Comparison of ENCODE assay signal across 8 cellular contexts in the genomic region with DNA sequence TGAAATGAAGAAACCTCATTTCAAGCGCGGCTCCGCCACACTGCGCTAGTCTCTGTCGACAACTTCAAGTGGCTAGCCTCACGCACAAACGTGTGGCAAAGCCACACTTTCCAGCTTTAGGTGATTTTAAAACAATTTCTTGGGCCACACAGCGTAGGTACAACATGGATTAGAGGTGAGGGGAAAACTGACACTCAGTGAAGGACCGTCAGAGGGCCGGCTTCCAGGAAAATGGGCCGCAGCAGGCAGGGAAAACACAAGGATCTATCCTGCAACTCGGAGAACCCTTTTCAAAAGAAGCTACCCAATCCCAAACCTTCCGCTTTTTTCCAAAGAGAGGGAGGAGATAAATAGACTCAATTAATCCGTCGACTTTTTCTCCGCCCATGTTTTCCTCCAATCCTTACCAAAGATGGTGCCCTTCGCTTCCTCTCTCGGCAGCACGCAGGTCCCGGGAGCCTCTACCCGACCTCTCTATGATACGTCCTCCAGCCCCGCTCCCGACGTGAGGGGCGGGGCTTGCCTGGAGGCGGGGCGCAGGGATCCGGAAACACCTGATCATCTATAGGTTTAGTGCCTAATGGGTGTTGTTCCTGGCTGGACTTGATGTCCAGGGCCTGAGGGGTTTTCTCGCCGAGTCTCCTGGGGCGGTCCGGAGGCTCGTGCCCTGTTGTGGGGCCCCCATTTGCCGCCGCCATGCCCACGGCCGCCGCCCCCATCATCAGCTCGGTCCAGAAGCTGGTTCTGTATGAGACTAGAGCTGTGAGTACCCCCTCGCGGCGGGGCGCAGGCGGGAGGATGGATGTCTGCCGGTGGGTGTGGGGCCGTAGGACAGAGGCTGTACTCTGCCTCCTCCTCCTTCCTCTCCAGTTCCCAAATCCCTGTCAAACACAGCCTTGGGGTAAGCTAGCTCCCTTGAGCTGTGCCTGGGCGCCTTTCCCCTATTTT. TPM values are rescaled to one million over a fixed set of nuclear protein-coding genes. Genes with fewer than 3 reads are reported as not detected.
DNase-seq lines count a peak whose midpoint lies in the region; ATAC-seq, FAIRE-seq and TF ChIP-seq lines count a peak whose summit lies in the region.

A gene (minus strand): TSS at position 463 of the 948 bp plus-strand sequence. CDS start 15,457 bp downstream, outside the sequence.
A gene (plus strand): TSS at position 557 of the 948 bp plus-strand sequence. CDS start 140 bp downstream, at position 697.

- H3K27ac ChIP-seq in left ventricle myocardium inferior (replicated peaks) (peak within 1 kb of the TSS; percentile 83), urinary bladder (ENCODE audit: low read depth) (no peak within 1 kb of the TSS)

- under 1% methylated on average over 48 of the region's 48 CpGs for whole genome bisulfite sequencing in urinary bladder

- peak within 1 kb of the TSS; percentile 100 for H3K27ac Mint-ChIP-seq in progenitor cell of endocrine pancreas

- peak; percentile 95 for FAIRE-seq in GM12891 (lab: Jason Lieb, UNC)

- H3K36me3 ChIP-seq in left ventricle myocardium inferior, result peaks cover 3% of the 10 kb centered on the region
- H3K36me3 ChIP-seq in urinary bladder (ENCODE audit: insufficient read depth), result no peaks in the 10 kb centered on the region

- ATAC-seq in HG02840 (IDR thresholded peaks at IDR 0.05; ENCODE audit: low FRiP score, unreplicated experiment), result peak; percentile 93

- H3K4me1 Mint-ChIP-seq in progenitor cell of endocrine pancreas (ENCODE audit: low read depth), result peaks cover 9% of the 10 kb centered on the region

- peaks cover under 1% of the 10 kb centered on the region for H3K9me3 ChIP-seq in left ventricle myocardium inferior (replicated peaks)

- intact Hi-C loops in left ventricle myocardium inferior (cut with micrococcal nuclease), result no loop called here

- H3K4me1 ChIP-seq in left ventricle myocardium inferior (peaks cover 43% of the 10 kb centered on the region), urinary bladder (ENCODE audit: insufficient read depth) (no peaks in the 10 kb centered on the region)

- no peaks in the 10 kb centered on the region for H3K27me3 Mint-ChIP-seq in progenitor cell of endocrine pancreas

- peak; percentile 42 for TF ChIP-seq CTCF in left ventricle myocardium inferior (IDR thresholded peaks at IDR 0.05; ENCODE audit: borderline replicate concordance)
- TF ChIP-seq CTCF in progenitor cell of endocrine pancreas (IDR thresholded peaks at IDR 0.05; ENCODE audit: unreplicated experiment), result peak; percentile 36

- H3K4me3 ChIP-seq in left ventricle myocardium inferior, result peak within 1 kb of the TSS; percentile 75
- peak within 1 kb of the TSS; percentile 61 for H3K4me3 ChIP-seq in urinary bladder (ENCODE audit: low read depth, low read length)

- TF ChIP-seq POLR2A in GM12891 (IDR thresholded peaks at IDR 0.05; ENCODE audit: low read depth, low read length), result peak; percentile 58; the same call in 1 of the 2 replicates

- no peaks in the 10 kb centered on the region for H3K9me3 Mint-ChIP-seq in progenitor cell of endocrine pancreas (ENCODE audit: low read depth)

- no peaks in the 10 kb centered on the region for H3K27me3 ChIP-seq in left ventricle myocardium inferior (ENCODE audit: low read depth)

- H3K36me3 Mint-ChIP-seq in progenitor cell of endocrine pancreas (ENCODE audit: insufficient read depth), result peaks cover 5% of the 10 kb centered on the region

- peak within 1 kb of the TSS; percentile 93 for H3K4me3 Mint-ChIP-seq in progenitor cell of endocrine pancreas (ENCODE audit: low read depth)

- DNase-seq in GM12891 (ENCODE audit: insufficient read length, low spot score) (peak; percentile 73), NCI-H1436 (lab: John Stamatoyannopoulos, UW) (peak; percentile 94), T follicular helper cell (ENCODE audit: low read depth) (peak; percentile 81), amniotic epithelial cell (ENCODE audit: low read depth) (peak; percentile 88), left ventricle myocardium inferior (peak; percentile 92), progenitor cell of endocrine pancreas (ENCODE audit: low spot score, unreplicated experiment) (peak; percentile 85)

TF ChIP-seq in GM12891, 5 proteins besides CTCF, POLR2A, EP300 and RAD21:
- TF ChIP-seq POU2F2 (IDR thresholded peaks at IDR 0.05; ENCODE audit: low read depth, low read length) (no peak), SPI1 (IDR thresholded peaks at IDR 0.05; ENCODE audit: low read depth, low read length) (peak; percentile 54), PAX5 (IDR thresholded peaks at IDR 0.05; ENCODE audit: insufficient read depth, low read length, severe bottlenecking) (no peak), TAF1 (IDR thresholded peaks at IDR 0.05; ENCODE audit: low read depth, low read length) (peak; percentile 14; the same call in 1 of the 2 replicates), POLR2AphosphoS5 (IDR thresholded peaks at IDR 0.05; ENCODE audit: low read depth, low read length) (no peak; the same call in 1 of the 2 replicates)

RNA-seq across cellular contexts. Expression of the first gene that starts in this region (rescaled TPM):
- 2.8 TPM for polyA plus RNA-seq in GM12891 (2012; ENCODE audit: low read depth, missing spikeins)
- 12.6 TPM for total RNA-seq in left ventricle myocardium inferior
- 12.8 and 16.4 TPM in 2 replicates for total RNA-seq in progenitor cell of endocrine pancreas
- 15.4 TPM for total RNA-seq in urinary bladder
- 7.3 TPM for polyA plus RNA-seq in urinary bladder

RNA-seq across cellular contexts. Expression of the second gene that starts in this region (rescaled TPM):
- polyA plus RNA-seq in GM12891 (2012; ENCODE audit: low read depth, missing spikeins), result 13.9 TPM
- total RNA-seq in left ventricle myocardium inferior (8.0 TPM), progenitor cell of endocrine pancreas (30.0 and 31.0 TPM in 2 replicates), urinary bladder (24.5 TPM)
- polyA plus RNA-seq in urinary bladder, result 11.8 TPM
